Comparison of ENCODE assay signal across 24 cellular contexts in genomic region chr7:91632948-91633519, GRCh38.
DNase-seq lines count a peak whose midpoint lies in the region; TF ChIP-seq lines count a peak whose summit lies in the region.
"Had no signal": no experiment of that assay in that cellular context is flagged by ENCODE, and none has a peak within 500 bp of the region (broad histone marks: within the 10 kb centered on the region; RNA-seq: fewer than 3 reads in every experiment).

No MANE protein-coding gene starts in this region.

- TF ChIP-seq CTCF in H9 (conservative IDR thresholded peaks at IDR 0.05): no peak

- no peak overlapping the region for H3K4me2 ChIP-seq in H9 (ENCODE audit: insufficient read depth, insufficient read length, low read length)

- H3T11ph ChIP-seq in H9 (ENCODE audit: low read length): no peak overlapping the region

- H2AK5ac ChIP-seq in H9 (ENCODE audit: insufficient read length, low read length): no peak overlapping the region

- DNase-seq in NCI-H526 (lab: John Stamatoyannopoulos, UW): peak; percentile 34 to 62
- no peak for DNase-seq in NCI-H526 treated with DMSO at 0.1 percent for 48 hours (lab: John Stamatoyannopoulos, UW)
- DNase-seq in NCI-H345 treated with DMSO at 0.1 percent for 48 hours (lab: John Stamatoyannopoulos, UW; ENCODE audit: unreplicated experiment): peak; percentile 75
- DNase-seq in SHP77 (lab: John Stamatoyannopoulos, UW): peak; percentile 84 to 85
- DNase-seq in H9: no peak
- no peak for DNase-seq in NK-92 (lab: John Stamatoyannopoulos, UW; ENCODE audit: unreplicated experiment)
- no peak for DNase-seq in stimulated activated CD8-positive, alpha-beta memory T cell treated with anti-CD3 and anti-CD28 coated beads, Interleukin-4, amount 100 ng/mL, for 48 hours
- no peak for DNase-seq in COLO829 (ENCODE audit: low spot score)
- DNase-seq: activated CD4-positive, alpha-beta memory T cell treated with anti-CD3 and anti-CD28 coated beads, Interleukin-2, amount 10 ng/mL, durations not matched to agents 7 days and 5 days; activated CD4-positive, CD25-positive, alpha-beta regulatory T cell treated with anti-CD3 and anti-CD28 coated beads, Interleukin-2, amount 50 U/mL, for 72 hours; activated CD8-positive, alpha-beta memory T cell treated with anti-CD3 and anti-CD28 coated beads, Interleukin-2, amount 50 U/mL, for 4 hours; activated naive CD4-positive, alpha-beta T cell treated with Interleukin-2 at 50 U/mL for 16 hours; CD4-positive, CD25-positive, alpha-beta regulatory T cell; cortex of kidney; glutamatergic neuron; islet precursor cell; KBM-7; left ventricle myocardium inferior; NCI-H1105 treated with DMSO at 0.1 percent for 48 hours; occipital lobe; Right ventricle myocardium superior; stimulated activated naive CD8-positive, alpha-beta T cell treated with anti-CD3 and anti-CD28 coated beads, Interleukin-15, amount 100 ng/mL, for 72 hours had no signal

- no peak overlapping the region for H4K8ac ChIP-seq in H9 (replicated peaks; ENCODE audit: insufficient read length, low read depth, low read length)

- H4K20me1 ChIP-seq in H9 (ENCODE audit: control insufficient read depth, insufficient read depth, insufficient read length): no peaks in the 10 kb centered on the region

- no peaks in the 10 kb centered on the region for H3K27me3 Mint-ChIP-seq in H9 (ENCODE audit: low read depth)
- H3K27me3 Mint-ChIP-seq: activated CD4-positive, alpha-beta memory T cell treated with anti-CD3 and anti-CD28 coated beads, Interleukin-2, amount 10 ng/mL, durations not matched to agents 7 days and 5 days; CD4-positive, CD25-positive, alpha-beta regulatory T cell; stimulated activated naive CD8-positive, alpha-beta T cell treated with anti-CD3 and anti-CD28 coated beads, Interleukin-15, amount 100 ng/mL, for 72 hours had no signal

- H3K9me3 ChIP-seq in H9 (ENCODE audit: control insufficient read depth, low read depth, low read length): no peaks in the 10 kb centered on the region
- H3K9me3 ChIP-seq: left ventricle myocardium inferior, prostate gland, thoracic aorta had no signal

- no peak overlapping the region for H2BK5ac ChIP-seq in H9 (ENCODE audit: insufficient read length, low read length)

- H3K9me3 Mint-ChIP-seq in H9: no peaks in the 10 kb centered on the region
- H3K9me3 Mint-ChIP-seq: stimulated activated naive CD8-positive, alpha-beta T cell treated with anti-CD3 and anti-CD28 coated beads, Interleukin-15, amount 100 ng/mL, for 72 hours had no signal

- H3K79me2 ChIP-seq in H9 (ENCODE audit: insufficient read depth, low read length): no peaks in the 10 kb centered on the region

- H3K56ac ChIP-seq in H9 (ENCODE audit: insufficient read length, low read depth, low read length): no peak overlapping the region

- H3K4me3 Mint-ChIP-seq in H9: no peak overlapping the region
- H3K4me3 Mint-ChIP-seq: activated CD4-positive, alpha-beta memory T cell treated with anti-CD3 and anti-CD28 coated beads, Interleukin-2, amount 10 ng/mL, durations not matched to agents 7 days and 5 days; CD4-positive, CD25-positive, alpha-beta regulatory T cell; stimulated activated naive CD8-positive, alpha-beta T cell treated with anti-CD3 and anti-CD28 coated beads, Interleukin-15, amount 100 ng/mL, for 72 hours had no signal

- H3K18ac ChIP-seq in H9 (ENCODE audit: insufficient read length, low read depth, low read length): no peak overlapping the region

- H3K23me2 ChIP-seq in H9 (ENCODE audit: insufficient read length, low read depth, low read length, poor library complexity, severe bottlenecking): no peaks in the 10 kb centered on the region

- H3K36me3 Mint-ChIP-seq in H9 (ENCODE audit: insufficient read depth in 1 of 3, low read depth in 3 of 3): no peaks in the 10 kb centered on the region
- H3K36me3 Mint-ChIP-seq: CD4-positive, CD25-positive, alpha-beta regulatory T cell had no signal

- H2BK120ac ChIP-seq in H9 (ENCODE audit: low read depth, low read length, poor library complexity, severe bottlenecking): no peak overlapping the region

- no peak overlapping the region for H2AFZ ChIP-seq in H9 (ENCODE audit: low read length)

- no peak overlapping the region for H2BK12ac ChIP-seq in H9 (ENCODE audit: insufficient read length, low read depth, low read length)

- H3K27ac Mint-ChIP-seq in H9: no peak overlapping the region
- H3K27ac Mint-ChIP-seq: activated CD4-positive, alpha-beta memory T cell treated with anti-CD3 and anti-CD28 coated beads, Interleukin-2, amount 10 ng/mL, durations not matched to agents 7 days and 5 days; CD4-positive, CD25-positive, alpha-beta regulatory T cell had no signal

- H3K23ac ChIP-seq in H9 (ENCODE audit: insufficient read length, low read depth, low read length): no peak overlapping the region

- H3K27ac ChIP-seq in H9 (ENCODE audit: insufficient read length, low read depth, low read length): no peak overlapping the region
- H3K27ac ChIP-seq: left ventricle myocardium inferior, thoracic aorta had no signal

- H3K4me1 ChIP-seq in H9 (ENCODE audit: insufficient read depth, low read length): no peaks in the 10 kb centered on the region

- H4K91ac ChIP-seq in H9 (ENCODE audit: insufficient read length, low read depth, low read length): no peak overlapping the region

- no peaks in the 10 kb centered on the region for H3K27me3 ChIP-seq in H9 (ENCODE audit: insufficient read depth, low read length)

- no CpG with 5 or more reads among the region's 8 CpGs for WGBS in H9 (ENCODE audit: extremely low coverage, insufficient read length, low lambda C conversion rate)

- no peaks in the 10 kb centered on the region for H3K79me1 ChIP-seq in H9 (ENCODE audit: insufficient read depth, low read depth, low read length, poor library complexity, severe bottlenecking)

- no peak overlapping the region for H3K4ac ChIP-seq in H9 (ENCODE audit: low read depth, low read length)

- H3K4me1 Mint-ChIP-seq in H9: no peaks in the 10 kb centered on the region
- H3K4me1 Mint-ChIP-seq: activated CD4-positive, alpha-beta memory T cell treated with anti-CD3 and anti-CD28 coated beads, Interleukin-2, amount 10 ng/mL, durations not matched to agents 7 days and 5 days; CD4-positive, CD25-positive, alpha-beta regulatory T cell; stimulated activated naive CD8-positive, alpha-beta T cell treated with anti-CD3 and anti-CD28 coated beads, Interleukin-15, amount 100 ng/mL, for 72 hours had no signal

- no peak overlapping the region for H2BK15ac ChIP-seq in H9 (ENCODE audit: low read depth, low read length)

- H4K5ac ChIP-seq in H9 (ENCODE audit: insufficient read length, low read depth, low read length): no peak overlapping the region

- no peak overlapping the region for H3K9ac ChIP-seq in H9 (ENCODE audit: extremely low read depth, insufficient read length, low read length)

- H3K14ac ChIP-seq in H9 (ENCODE audit: insufficient read depth, low read length): no peak overlapping the region

- no peak overlapping the region for H2BK20ac ChIP-seq in H9 (ENCODE audit: low read depth, low read length, poor library complexity, severe bottlenecking)

Comparison
In these comparisons a context has a peak if more than half of its experiments do, and no peak if none do; other contexts are left out.
1. DNase-seq: peak in NCI-H526 (2 of 2), NCI-H345 treated with DMSO at 0.1 percent for 48 hours (single experiment) and SHP77 (2 of 2); none in NCI-H526 treated with DMSO at 0.1 percent for 48 hours (single experiment), H9 (single experiment), NK-92 (single experiment), stimulated activated CD8-positive, alpha-beta memory T cell treated with anti-CD3 and anti-CD28 coated beads, Interleukin-4, amount 100 ng/mL, for 48 hours (single experiment) and COLO829 (single experiment).